Comparison of ENCODE assay signal across 9 cellular contexts in the genomic region with DNA sequence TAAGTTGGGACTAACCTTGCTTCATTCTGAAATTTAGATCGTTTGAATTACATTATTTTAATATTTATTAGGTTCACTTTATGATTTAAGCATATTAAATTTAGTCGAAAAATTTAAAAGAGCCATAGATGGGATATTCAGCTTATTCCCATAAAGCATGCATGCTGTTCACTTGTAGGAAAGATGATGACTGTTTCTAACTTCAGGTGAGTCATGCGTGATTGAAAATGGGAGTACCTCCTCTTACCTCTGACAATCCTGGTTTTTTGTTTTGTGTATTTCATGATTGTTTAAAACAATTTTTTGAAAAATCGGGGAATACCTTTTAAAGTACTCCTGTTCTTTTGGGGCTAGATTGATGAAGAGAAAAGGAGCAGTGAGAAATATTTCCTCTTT. TPM values are rescaled to one million over a fixed set of nuclear protein-coding genes. Genes with fewer than 3 reads are reported as not detected.
DNase-seq lines count a peak whose midpoint lies in the region; ATAC-seq and TF ChIP-seq lines count a peak whose summit lies in the region.
"Had no signal": no experiment of that assay in that cellular context is flagged by ENCODE, and none has a peak within 500 bp of the region (broad histone marks: within the 10 kb centered on the region; RNA-seq: fewer than 3 reads in every experiment).

No MANE protein-coding gene starts in this region.

- no peaks in the 10 kb centered on the region for H3K9me2 ChIP-seq in SU-DHL-6 (replicated peaks; ENCODE audit: insufficient read depth, low read length)

- DNase-seq in H7: no peak
- peak in 1 of 2 donors; percentile 17 for DNase-seq in foreskin fibroblast
- no peak for DNase-seq in skeletal muscle cell (ENCODE audit: low read depth)
- DNase-seq in OCI-M1 (lab: John Stamatoyannopoulos, UW): no peak
- no peak for DNase-seq in NCI-H2171 (lab: John Stamatoyannopoulos, UW)
- DNase-seq in central memory CD4-positive, alpha-beta T cell: no peak
- DNase-seq: NCI-H2029 had no signal

- H3F3A ChIP-seq in SU-DHL-6 (ENCODE audit: insufficient read depth): peaks cover 23% of the 10 kb centered on the region

- H3K4me2 ChIP-seq in SU-DHL-6 (ENCODE audit: low read depth, low read length, poor library complexity, severe bottlenecking): peak overlapping the region; percentile 99

- H4K20me1 ChIP-seq in SU-DHL-6 (ENCODE audit: low read depth, low read length): peaks cover 27% of the 10 kb centered on the region

- no peaks in the 10 kb centered on the region; the same call in none of the 2 replicates for H3K36me3 ChIP-seq in H7 (replicated peaks; ENCODE audit: control insufficient read depth, insufficient read depth, low read length)
- no peaks in the 10 kb centered on the region; the same call in 1 of the 2 replicates for H3K36me3 ChIP-seq in SU-DHL-6 (ENCODE audit: low read length)

- H3K27ac ChIP-seq in SU-DHL-6 (ENCODE audit: low read depth, low read length): peak overlapping the region; percentile 84; the same call in 1 of the 2 replicates

- TF ChIP-seq CTCF in SU-DHL-6 (IDR thresholded peaks at IDR 0.05; ENCODE audit: insufficient read depth, low read length, poor library complexity, severe bottlenecking) (no peak), foreskin fibroblast (IDR thresholded peaks at IDR 0.05; ENCODE audit: low read depth, low read length) (no peak)

- H3K4me3 ChIP-seq in H7 (ENCODE audit: insufficient read depth, low read depth, low read length) (peak overlapping the region; percentile 97), SU-DHL-6 (ENCODE audit: insufficient read depth, low read length, poor library complexity, severe bottlenecking) (peak overlapping the region; percentile 77), foreskin fibroblast (ENCODE audit: low read depth in 1 of 2, low read length in 2 of 2) (peak overlapping the region; percentile 78 to 80), skeletal muscle cell (ENCODE audit: low read depth, low read length) (peak overlapping the region; percentile 97)

- no peaks in the 10 kb centered on the region for H3K9me3 ChIP-seq in SU-DHL-6 (ENCODE audit: insufficient read depth, low read length)

- peak overlapping the region; percentile 84 for H3K9ac ChIP-seq in SU-DHL-6 (ENCODE audit: low read length)

- peaks cover 68% of the 10 kb centered on the region for H3K79me2 ChIP-seq in SU-DHL-6 (ENCODE audit: insufficient read depth, low read length)

- ATAC-seq in GM21367 (IDR thresholded peaks at IDR 0.05; ENCODE audit: unreplicated experiment): no peak

- H3K27me3 ChIP-seq in H7 (ENCODE audit: control insufficient read depth, insufficient read depth, low read length): no peaks in the 10 kb centered on the region
- H3K27me3 ChIP-seq in SU-DHL-6 (ENCODE audit: low read length): no peaks in the 10 kb centered on the region

- H2AFZ ChIP-seq in SU-DHL-6 (ENCODE audit: low read depth, low read length, severe bottlenecking): no peak overlapping the region

RNA-seq across cellular contexts. Expression of gene TNKS2, which starts 1.4 kb away (rescaled TPM):
- 27.4 and 38.2 TPM in 2 replicates for total RNA-seq in H7 (2014; rRNA removed; shearing (Covaris generic))
